ENCODE assay signal across 21 cellular contexts in the genomic region with DNA sequence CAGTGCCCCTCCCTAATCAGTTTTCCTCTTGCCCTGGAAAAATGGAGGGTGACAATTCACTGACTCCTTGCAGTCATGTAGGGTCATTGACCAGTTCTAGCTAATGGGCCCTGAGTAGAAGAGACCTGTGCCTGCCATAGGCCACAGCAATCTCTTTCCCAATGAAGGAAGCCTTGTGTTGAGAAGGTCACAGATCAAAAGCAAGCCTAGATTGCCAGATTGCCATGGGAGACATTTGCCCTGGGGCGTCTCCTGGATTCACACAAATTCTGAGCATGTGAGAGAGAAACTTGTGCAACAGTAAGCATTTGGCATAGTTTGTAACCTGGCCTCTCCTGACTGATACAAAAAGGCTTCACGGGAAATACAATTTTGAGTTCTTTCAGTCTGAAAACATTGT.
"Had no signal": no experiment of that assay in that cellular context is flagged by ENCODE, and none has a peak within 500 bp of the region (broad histone marks: within the 10 kb centered on the region; RNA-seq: fewer than 3 reads in every experiment).

No MANE protein-coding gene starts in this region.

- H3K4me3 ChIP-seq: body of pancreas, tibial artery, uterus had no signal

- H3K27me3 Mint-ChIP-seq: activated B cell treated with CpG ODN at 0.5 μM for 24 hours had no signal

- ATAC-seq: activated CD8-positive, alpha-beta memory T cell treated with anti-CD3 and anti-CD28 coated beads, Interleukin-2, amount 10 ng/mL, durations not matched to agents 7 days and 5 days; activated T-helper 17 cell treated with anti-CD3 and anti-CD28 coated beads, Interleukin-2, amount 50 U/mL, for 72 hours; body of pancreas; left ventricle myocardium superior; naive thymus-derived CD8-positive, alpha-beta T cell; stimulated activated naive CD8-positive, alpha-beta T cell treated with anti-CD3 and anti-CD28 coated beads, Interleukin-15, Interleukin-2, amounts not matched to agents 100 U/mL and 50 U/mL, for 24 hours had no signal

- H3K36me3 ChIP-seq: tibial artery, uterus had no signal

- H3K27me3 ChIP-seq: body of pancreas, tibial artery, uterus had no signal

- H3K27ac Mint-ChIP-seq: activated B cell treated with CpG ODN at 0.5 μM for 24 hours; activated CD4-positive, alpha-beta memory T cell treated with anti-CD3 and anti-CD28 coated beads for 36 hours; activated CD8-positive, alpha-beta memory T cell treated with anti-CD3 and anti-CD28 coated beads, Interleukin-2, amount 10 ng/mL, durations not matched to agents 7 days and 5 days; activated naive CD8-positive, alpha-beta T cell treated with anti-CD3 and anti-CD28 coated beads, Interleukin-2, amount 10 ng/mL, durations not matched to agents 7 days and 5 days; activated T-helper 17 cell treated with anti-CD3 and anti-CD28 coated beads, Interleukin-2, amount 50 U/mL, for 72 hours; endodermal cell; naive thymus-derived CD8-positive, alpha-beta T cell had no signal

- H3K4me1 Mint-ChIP-seq: activated B cell treated with CpG ODN at 0.5 μM for 24 hours; activated CD8-positive, alpha-beta memory T cell treated with anti-CD3 and anti-CD28 coated beads, Interleukin-2, amount 10 ng/mL, durations not matched to agents 7 days and 5 days; activated naive CD8-positive, alpha-beta T cell treated with anti-CD3 and anti-CD28 coated beads, Interleukin-2, amount 10 ng/mL, durations not matched to agents 7 days and 5 days; activated T-helper 17 cell treated with anti-CD3 and anti-CD28 coated beads, Interleukin-2, amount 50 U/mL, for 72 hours; endodermal cell; naive thymus-derived CD8-positive, alpha-beta T cell had no signal

- H3K36me3 Mint-ChIP-seq: activated CD4-positive, alpha-beta memory T cell treated with anti-CD3 and anti-CD28 coated beads for 36 hours; activated CD8-positive, alpha-beta memory T cell treated with anti-CD3 and anti-CD28 coated beads, Interleukin-2, amount 10 ng/mL, durations not matched to agents 7 days and 5 days; activated naive CD8-positive, alpha-beta T cell treated with anti-CD3 and anti-CD28 coated beads, Interleukin-2, amount 10 ng/mL, durations not matched to agents 7 days and 5 days; naive thymus-derived CD8-positive, alpha-beta T cell had no signal

- H3K9me3 ChIP-seq: body of pancreas, tibial artery, uterus had no signal

- H3K4me3 Mint-ChIP-seq: activated B cell treated with CpG ODN at 0.5 μM for 24 hours; activated CD4-positive, alpha-beta memory T cell treated with anti-CD3 and anti-CD28 coated beads for 36 hours; activated CD8-positive, alpha-beta memory T cell treated with anti-CD3 and anti-CD28 coated beads, Interleukin-2, amount 10 ng/mL, durations not matched to agents 7 days and 5 days; activated naive CD8-positive, alpha-beta T cell treated with anti-CD3 and anti-CD28 coated beads, Interleukin-2, amount 10 ng/mL, durations not matched to agents 7 days and 5 days; activated T-helper 17 cell treated with anti-CD3 and anti-CD28 coated beads, Interleukin-2, amount 50 U/mL, for 72 hours; endodermal cell; naive thymus-derived CD8-positive, alpha-beta T cell had no signal

- DNase-seq: activated B cell treated with CpG ODN at 0.5 μM for 24 hours; activated CD4-positive, alpha-beta memory T cell treated with anti-CD3 and anti-CD28 coated beads for 36 hours; activated CD4-positive, alpha-beta T cell treated with anti-CD3 and anti-CD28 coated beads for 4 hours; activated CD8-positive, alpha-beta memory T cell treated with anti-CD3 and anti-CD28 coated beads, Interleukin-2, amount 10 ng/mL, durations not matched to agents 7 days and 5 days; activated naive CD4-positive, alpha-beta T cell treated with Interleukin-2 at 50 U/mL for 16 hours; activated naive CD8-positive, alpha-beta T cell treated with anti-CD3 and anti-CD28 coated beads, Interleukin-2, amount 10 ng/mL, durations not matched to agents 7 days and 5 days; activated T-cell treated with anti-CD3 and anti-CD28 coated beads, Interleukin-2, amount 50 U/mL, for 1 hour; body of pancreas; caudate nucleus; endodermal cell; head of caudate nucleus; kidney glomerular epithelial cell; left ventricle myocardium superior; naive thymus-derived CD8-positive, alpha-beta T cell; stimulated activated naive CD8-positive, alpha-beta T cell treated with anti-CD3 and anti-CD28 coated beads, Interleukin-15, Interleukin-2, amounts not matched to agents 100 U/mL and 50 U/mL, for 24 hours; substantia nigra; T-helper 1 cell; T-helper 9 cell; tibial artery; uterus had no signal

- H3K9me3 Mint-ChIP-seq: activated B cell treated with CpG ODN at 0.5 μM for 24 hours; activated CD4-positive, alpha-beta memory T cell treated with anti-CD3 and anti-CD28 coated beads for 36 hours; activated naive CD8-positive, alpha-beta T cell treated with anti-CD3 and anti-CD28 coated beads, Interleukin-2, amount 10 ng/mL, durations not matched to agents 7 days and 5 days; activated T-helper 17 cell treated with anti-CD3 and anti-CD28 coated beads, Interleukin-2, amount 50 U/mL, for 72 hours; endodermal cell; naive thymus-derived CD8-positive, alpha-beta T cell had no signal

- H3K4me1 ChIP-seq: body of pancreas, tibial artery, uterus had no signal
